ENCODE assay signal across 1 cellular context in genomic region chr12:123150273-123150803, GRCh38.
TF ChIP-seq lines count a peak whose summit lies in the region.

No MANE protein-coding gene starts in this region.

TF ChIP-seq in IMR-90, 13 proteins besides CTCF, POLR2A, EP300 and RAD21:
- TF ChIP-seq RCOR1 (IDR thresholded peaks at IDR 0.05; ENCODE audit: insufficient replicate concordance, low read length), result no peak
- no peak for TF ChIP-seq CHD1 (IDR thresholded peaks at IDR 0.05; ENCODE audit: low read depth, low read length)
- no peak for TF ChIP-seq MAFK (IDR thresholded peaks at IDR 0.05; ENCODE audit: low read depth, low read length)
- no peak for TF ChIP-seq MXI1 (IDR thresholded peaks at IDR 0.05; ENCODE audit: borderline replicate concordance, low read depth, low read length)
- TF ChIP-seq USF2 (IDR thresholded peaks at IDR 0.05; ENCODE audit: low read depth, low read length), result no peak
- no peak for TF ChIP-seq RFX5 (IDR thresholded peaks at IDR 0.05; ENCODE audit: low read depth, low read length)
- no peak for TF ChIP-seq FOS (IDR thresholded peaks at IDR 0.05; ENCODE audit: low read depth, low read length)
- TF ChIP-seq SMC3 (IDR thresholded peaks at IDR 0.05; ENCODE audit: low read depth, low read length), result no peak
- TF ChIP-seq CEBPB (IDR thresholded peaks at IDR 0.05; ENCODE audit: low read depth, low read length), result no peak
- no peak for TF ChIP-seq NFE2L2 (IDR thresholded peaks at IDR 0.05; ENCODE audit: low read depth, low read length)
- no peak for TF ChIP-seq MAZ (IDR thresholded peaks at IDR 0.05; ENCODE audit: borderline replicate concordance, low read depth, low read length)
- TF ChIP-seq BHLHE40 (IDR thresholded peaks at IDR 0.05; ENCODE audit: low read depth, low read length), result no peak
- no peak for TF ChIP-seq ELK1 (IDR thresholded peaks at IDR 0.05; ENCODE audit: borderline replicate concordance, low read depth, low read length)
TF ChIP-seq in IMR-90: peak in this region for 0.
